Comparison of ENCODE assay signal across 20 cellular contexts in genomic region chr2:98530114-98530513, GRCh38.
DNase-seq lines count a peak whose midpoint lies in the region; ATAC-seq, FAIRE-seq and TF ChIP-seq lines count a peak whose summit lies in the region.
"Had no signal": no experiment of that assay in that cellular context is flagged by ENCODE, and none has a peak within 500 bp of the region (broad histone marks: within the 10 kb centered on the region; RNA-seq: fewer than 3 reads in every experiment).

No MANE protein-coding gene starts in this region.

- H3K27me3 Mint-ChIP-seq in activated T-helper 17 cell treated with anti-CD3 and anti-CD28 coated beads, Interleukin-2, amount 50 U/mL, for 72 hours = no peaks in the 10 kb centered on the region
- no peaks in the 10 kb centered on the region for H3K27me3 Mint-ChIP-seq in nephron progenitor cell (ENCODE audit: low read depth, poor library complexity)

- no peak overlapping the region for H3K4me3 Mint-ChIP-seq in activated T-helper 17 cell treated with anti-CD3 and anti-CD28 coated beads, Interleukin-2, amount 50 U/mL, for 72 hours
- H3K4me3 Mint-ChIP-seq in nephron progenitor cell = no peak overlapping the region

- TF ChIP-seq CTCF in D721Med (IDR thresholded peaks at IDR 0.05; ENCODE audit: insufficient read depth, missing control alignments) (no peak), nephron progenitor cell (IDR thresholded peaks at IDR 0.05) (no peak)

- peak; percentile 18 for DNase-seq in NCI-H2171 treated with DMSO at 0.1 percent for 48 hours (lab: John Stamatoyannopoulos, UW)
- no peak for DNase-seq in NCI-H2171 (lab: John Stamatoyannopoulos, UW)
- DNase-seq in D721Med (ENCODE audit: insufficient read length, low spot score) = peak; percentile 38
- no peak for DNase-seq in nephron progenitor cell
- DNase-seq: 8988T, BE2C, DMS 273 treated with DMSO at 0.1 percent for 48 hours, H7, NCI-H1105, NCI-H2081 treated with DMSO at 0.1 percent for 48 hours, NCI-H226, NCI-H526, SJCRH30 had no signal

- peaks cover 55% of the 10 kb centered on the region for H3K36me3 Mint-ChIP-seq in activated T-helper 17 cell treated with anti-CD3 and anti-CD28 coated beads, Interleukin-2, amount 50 U/mL, for 72 hours (ENCODE audit: low read depth)
- H3K36me3 Mint-ChIP-seq in nephron progenitor cell (ENCODE audit: low read depth) = peaks cover 39% of the 10 kb centered on the region

- H3K9me3 Mint-ChIP-seq in activated T-helper 17 cell treated with anti-CD3 and anti-CD28 coated beads, Interleukin-2, amount 50 U/mL, for 72 hours = no peaks in the 10 kb centered on the region
- H3K9me3 Mint-ChIP-seq in nephron progenitor cell = peaks cover 31% of the 10 kb centered on the region

- peaks cover 4% of the 10 kb centered on the region for H3K4me1 Mint-ChIP-seq in activated T-helper 17 cell treated with anti-CD3 and anti-CD28 coated beads, Interleukin-2, amount 50 U/mL, for 72 hours
- H3K4me1 Mint-ChIP-seq in nephron progenitor cell = no peaks in the 10 kb centered on the region

- peak; percentile 82 for FAIRE-seq in D721Med (lab: Jason Lieb, UNC)
- FAIRE-seq: G401.6, K562 had no signal

- no peak for ATAC-seq in activated T-helper 17 cell treated with anti-CD3 and anti-CD28 coated beads, Interleukin-2, amount 50 U/mL, for 72 hours (replicated peaks)
- ATAC-seq in GM21529 (IDR thresholded peaks at IDR 0.05; ENCODE audit: unreplicated experiment) (no peak), HG03521 (IDR thresholded peaks at IDR 0.05; ENCODE audit: unreplicated experiment) (no peak), HG03571 (IDR thresholded peaks at IDR 0.05; ENCODE audit: unreplicated experiment) (no peak)
- ATAC-seq: K562, Panc1 had no signal

- peak overlapping the region; percentile 49 for H3K27ac Mint-ChIP-seq in activated T-helper 17 cell treated with anti-CD3 and anti-CD28 coated beads, Interleukin-2, amount 50 U/mL, for 72 hours
- H3K27ac Mint-ChIP-seq in nephron progenitor cell = peak overlapping the region; percentile 64

Comparison
In these comparisons a context has a peak if more than half of its experiments do, and no peak if none do; other contexts are left out.
1. DNase-seq: peak in NCI-H2171 treated with DMSO at 0.1 percent for 48 hours (single experiment) and D721Med (single experiment); none in NCI-H2171 (single experiment) and nephron progenitor cell (single experiment).